In genomic region chr16:74107795-74108610, GRCh38 we compare ENCODE assay signal across 8 cellular contexts.
DNase-seq lines count a peak whose midpoint lies in the region; ATAC-seq, FAIRE-seq and TF ChIP-seq lines count a peak whose summit lies in the region.

No MANE protein-coding gene starts in this region.

- intact Hi-C loops in CD4-positive, alpha-beta memory T cell (cut with micrococcal nuclease): no loop called here
- intact Hi-C loops in mammary epithelial cell (cut with micrococcal nuclease): no loop called here
- intact Hi-C loops in ovary (cut with DNase I): no loop called here

- no peaks in the 10 kb centered on the region for H3K27me3 ChIP-seq in CD4-positive, alpha-beta memory T cell (ENCODE audit: insufficient read depth, low read length)
- H3K27me3 ChIP-seq in Peyer's patch (no peaks in the 10 kb centered on the region), mammary epithelial cell (ENCODE audit: insufficient read depth, low read length) (no peaks in the 10 kb centered on the region), mesenchymal stem cell (ENCODE audit: control insufficient read depth in 1 of 2, insufficient read depth in 1 of 2, low read length in 2 of 2) (no peaks in the 10 kb centered on the region), ovary (no peaks in the 10 kb centered on the region)

- no peak overlapping the region for H3K27ac ChIP-seq in CD4-positive, alpha-beta memory T cell (ENCODE audit: low read depth, low read length)
- no peak overlapping the region for H3K27ac ChIP-seq in Peyer's patch
- H3K27ac ChIP-seq in mammary epithelial cell (ENCODE audit: insufficient read depth, low read depth, low read length): no peak overlapping the region
- H3K27ac ChIP-seq in mesenchymal stem cell (ENCODE audit: low read length, poor library complexity, severe bottlenecking): no peak overlapping the region
- no peak overlapping the region for H3K27ac ChIP-seq in ovary

- H3K18ac ChIP-seq in mesenchymal stem cell (ENCODE audit: low read depth in 1 of 2, low read length in 2 of 2): no peak overlapping the region

- H3K27me3 Mint-ChIP-seq in CD4-positive, alpha-beta memory T cell: peaks cover 0 to 2% of the 10 kb centered on the region in 2 donors

- 34% methylated on average over 15 of the region's 18 CpGs for WGBS in mammary epithelial cell (ENCODE audit: low coverage, missing lambda C conversion rate)
- 51% methylated on average over 18 of the region's 18 CpGs for WGBS in mesenchymal stem cell
- WGBS in ovary, 3 donors: 50 to 54% (median 53%) methylated on average over 18 of the region's 18 CpGs

- no peak for TF ChIP-seq EP300 in ovary (IDR thresholded peaks at IDR 0.05)

- peak overlapping the region; percentile 50 for H3K4me2 ChIP-seq in mammary epithelial cell (ENCODE audit: insufficient read depth, low read depth, low read length)
- no peak overlapping the region for H3K4me2 ChIP-seq in mesenchymal stem cell (ENCODE audit: low read length, poor library complexity, severe bottlenecking)

- H3K9ac ChIP-seq in mammary epithelial cell (ENCODE audit: insufficient read depth, low read length): no peak overlapping the region
- H3K9ac ChIP-seq in mesenchymal stem cell (ENCODE audit: low read length): peak overlapping the region; percentile 35

- peak; percentile 82 for ATAC-seq in HG03135 (IDR thresholded peaks at IDR 0.05; ENCODE audit: unreplicated experiment)

- no peak overlapping the region for H3K4ac ChIP-seq in mesenchymal stem cell (ENCODE audit: low read depth in 1 of 2, low read length in 2 of 2)

- BruUV-seq in mammary epithelial cell (replicated peaks; lab: Mats Ljungman, UMichigan): no TSS peak

- DNase-seq in CD4-positive, alpha-beta memory T cell: peak in 3 of 5 donors; percentile 3 to 13 (median 4)
- DNase-seq in GM18507 (ENCODE audit: extremely low spot score, insufficient read length, low read depth) (no peak), Peyer's patch (peak in 1 of 3 donors; percentile 49), mammary epithelial cell (peak; percentile 2), mesenchymal stem cell (peak; percentile 4), cortex of kidney (lab: John Stamatoyannopoulos, UW) (no peak), ovary (no peak)

- peaks cover 0 to 6% (median under 1%) of the 10 kb centered on the region in 4 donors for H3K4me1 Mint-ChIP-seq in CD4-positive, alpha-beta memory T cell

- H3K4me1 ChIP-seq in CD4-positive, alpha-beta memory T cell (ENCODE audit: insufficient read depth, low read length): no peaks in the 10 kb centered on the region
- H3K4me1 ChIP-seq in Peyer's patch: no peaks in the 10 kb centered on the region
- peaks cover 4% of the 10 kb centered on the region for H3K4me1 ChIP-seq in mammary epithelial cell (ENCODE audit: insufficient read depth, low read length)
- H3K4me1 ChIP-seq in mesenchymal stem cell (ENCODE audit: control insufficient read depth, insufficient read depth, low read depth, low read length): no peaks in the 10 kb centered on the region
- no peaks in the 10 kb centered on the region for H3K4me1 ChIP-seq in ovary (ENCODE audit: insufficient read depth)

- no peak overlapping the region for H3K23ac ChIP-seq in mesenchymal stem cell (ENCODE audit: low read length in 2 of 2)

- H3K27ac Mint-ChIP-seq in CD4-positive, alpha-beta memory T cell: peak overlapping the region in 1 of 7 donors; percentile 46

- no peaks in the 10 kb centered on the region for H3K36me3 Mint-ChIP-seq in CD4-positive, alpha-beta memory T cell

- peak overlapping the region; percentile 13 to 73 (median 54) for H3K4me3 Mint-ChIP-seq in CD4-positive, alpha-beta memory T cell

- H3K36me3 ChIP-seq in CD4-positive, alpha-beta memory T cell (ENCODE audit: insufficient read depth, low read length): no peaks in the 10 kb centered on the region
- H3K36me3 ChIP-seq in Peyer's patch (no peaks in the 10 kb centered on the region), mammary epithelial cell (ENCODE audit: insufficient read depth, low read length) (no peaks in the 10 kb centered on the region), mesenchymal stem cell (ENCODE audit: control insufficient read depth in 1 of 2, insufficient read depth in 2 of 2, low read depth in 1 of 2, low read length in 2 of 2) (no peaks in the 10 kb centered on the region), ovary (no peaks in the 10 kb centered on the region)

- POLR2A ChIA-PET in CD4-positive, alpha-beta memory T cell (lab: Charles Lee; ENCODE audit: partially characterized antibody): no interaction called here

- TF ChIP-seq POLR2A in Peyer's patch (IDR thresholded peaks at IDR 0.05): no peak
- no peak for TF ChIP-seq POLR2A in ovary (IDR thresholded peaks at IDR 0.05)

- H4K91ac ChIP-seq in mesenchymal stem cell (ENCODE audit: low read length): no peak overlapping the region

- no peak overlapping the region for H3K4me3 ChIP-seq in CD4-positive, alpha-beta memory T cell (ENCODE audit: low read length in 2 of 2)
- H3K4me3 ChIP-seq in Peyer's patch: peak overlapping the region in 1 of 4 donors; percentile 38
- no peak overlapping the region for H3K4me3 ChIP-seq in mammary epithelial cell (replicated peaks in 1 of 3; ENCODE audit: insufficient read depth in 1 of 3, low read depth in 2 of 3, low read length in 3 of 3)
- peak overlapping the region in 1 of 2 experiments; percentile 48 for H3K4me3 ChIP-seq in mesenchymal stem cell (ENCODE audit: insufficient read depth in 1 of 2, low read depth in 1 of 2, low read length in 2 of 2)
- no peak overlapping the region for H3K4me3 ChIP-seq in ovary

- no peak overlapping the region for H2BK120ac ChIP-seq in mesenchymal stem cell (ENCODE audit: low read depth, low read length)

- H4K20me1 ChIP-seq in mammary epithelial cell (ENCODE audit: insufficient read depth, low read length): no peaks in the 10 kb centered on the region

- H4K8ac ChIP-seq in mesenchymal stem cell (ENCODE audit: low read length): no peak overlapping the region

- TF ChIP-seq CTCF in Peyer's patch (IDR thresholded peaks at IDR 0.05) (peak in 4 of 6 experiments; percentile 26 to 40 (median 34)), mammary epithelial cell (conservative IDR thresholded peaks at IDR 0.05 in 1 of 2, IDR thresholded peaks at IDR 0.05 in 1 of 2; ENCODE audit: extremely low read depth in 1 of 2, insufficient read depth in 1 of 2, low read depth in 1 of 2, low read length in 2 of 2) (peak; percentile 77 to 81), ovary (IDR thresholded peaks at IDR 0.05) (no peak)

- CTCF ChIA-PET in CD4-positive, alpha-beta memory T cell (lab: Charles Lee; ENCODE audit: partially characterized antibody): interaction anchor here (0.8 to 2.0 kb wide), 3 partner anchors 8 to 1983 kb away, joined by 3 to 8 read pairs (median 3); no protein-coding TSS in a partner anchor
- CTCF ChIA-PET in mammary epithelial cell (lab: Charles Lee; ENCODE audit: low non-redundant PET): interaction anchor here (0.6 to 1.0 kb wide), 2 partner anchors 44 to 168 kb away, joined by 3 read pairs; no protein-coding TSS in a partner anchor

- H2BK5ac ChIP-seq in mesenchymal stem cell (ENCODE audit: low read depth, low read length, poor library complexity, severe bottlenecking): no peak overlapping the region

- H3K79me1 ChIP-seq in mesenchymal stem cell (replicated peaks; ENCODE audit: low read length, poor library complexity, severe bottlenecking): no peaks in the 10 kb centered on the region

- H3K79me2 ChIP-seq in mammary epithelial cell (ENCODE audit: insufficient read depth, low read length): no peaks in the 10 kb centered on the region

- no peak overlapping the region for H2BK15ac ChIP-seq in mesenchymal stem cell (ENCODE audit: low read depth, poor library complexity, severe bottlenecking)

- dilution Hi-C loops in mammary epithelial cell (cut with HindIII; ENCODE audit: low sequenced_read_pairs): no loop called here

- in situ Hi-C loops in mammary epithelial cell (cut with MboI; ENCODE audit: low sequenced_read_pairs in 2 of 2): no loop called here

- H3K9me3 ChIP-seq in CD4-positive, alpha-beta memory T cell (ENCODE audit: control insufficient read depth in 1 of 2, low read length in 2 of 2): no peaks in the 10 kb centered on the region
- H3K9me3 ChIP-seq in Peyer's patch (no peaks in the 10 kb centered on the region), mammary epithelial cell (replicated peaks; ENCODE audit: insufficient read depth, low read length) (no peaks in the 10 kb centered on the region), mesenchymal stem cell (ENCODE audit: control insufficient read depth, low read length) (no peaks in the 10 kb centered on the region), ovary (no peaks in the 10 kb centered on the region)

- H2AK5ac ChIP-seq in mesenchymal stem cell (ENCODE audit: low read length, severe bottlenecking): no peak overlapping the region

- H2AFZ ChIP-seq in mammary epithelial cell (ENCODE audit: low read depth, low read length) (peak overlapping the region; percentile 46), mesenchymal stem cell (ENCODE audit: low read depth, low read length) (no peak overlapping the region)

- H3K9me3 Mint-ChIP-seq in CD4-positive, alpha-beta memory T cell: no peaks in the 10 kb centered on the region

- FAIRE-seq in GM18507 (lab: Jason Lieb, UNC): peak; percentile 53

- no peak overlapping the region for H3K14ac ChIP-seq in mesenchymal stem cell (ENCODE audit: low read length in 2 of 2)

- H2BK12ac ChIP-seq in mesenchymal stem cell (ENCODE audit: low read length in 2 of 2): no peak overlapping the region

Comparison
In these comparisons a context has a peak if more than half of its experiments do, and no peak if none do; other contexts are left out.
1. DNase-seq: peak in CD4-positive, alpha-beta memory T cell (3 of 5), mammary epithelial cell (single experiment) and mesenchymal stem cell (single experiment); none in GM18507 (single experiment), cortex of kidney (single experiment) and ovary (0 of 5).
2. CTCF ChIP-seq: peak in Peyer's patch (4 of 6) and mammary epithelial cell (2 of 2); none in ovary (0 of 3).